8 cellular contexts compared by ENCODE assay signal in the genomic region with DNA sequence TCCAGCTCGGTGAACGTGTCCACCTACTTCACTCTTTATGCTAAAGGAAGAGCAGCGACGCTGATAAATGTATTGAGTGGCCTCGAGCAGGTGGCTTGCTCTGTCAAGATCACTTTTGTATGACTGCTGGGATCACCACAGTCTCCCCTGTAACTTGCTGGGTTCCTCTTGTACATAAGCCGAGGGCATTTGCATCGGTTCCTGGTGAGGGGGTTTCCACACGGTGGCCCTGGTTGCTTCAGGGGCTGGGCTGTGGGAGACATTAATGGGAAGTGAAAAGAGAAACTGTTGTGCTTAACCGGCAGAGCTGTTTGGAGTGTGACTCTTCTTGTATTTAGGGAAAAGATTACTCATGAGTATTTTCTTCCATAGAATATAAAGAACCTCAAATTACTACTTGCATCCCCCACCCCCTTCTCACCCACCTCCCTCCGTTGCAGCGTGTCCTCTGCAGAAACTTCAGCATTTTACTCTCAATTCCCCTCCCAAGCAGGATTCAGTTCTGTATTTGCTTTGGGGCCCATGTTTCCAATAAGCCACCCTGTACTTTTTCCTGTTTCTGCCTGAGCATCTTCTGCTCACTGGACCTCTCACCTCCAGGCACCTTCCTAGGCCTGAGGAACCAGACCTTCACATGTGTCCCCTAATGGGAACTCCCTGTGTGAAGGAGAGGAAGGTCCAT.
DNase-seq lines count a peak whose midpoint lies in the region; ATAC-seq and TF ChIP-seq lines count a peak whose summit lies in the region.

No MANE protein-coding gene starts in this region.

- H3K4me2 ChIP-seq in DND-41 (ENCODE audit: insufficient read depth, low read length) = no peak overlapping the region

- TF ChIP-seq EP300 in transverse colon (IDR thresholded peaks at IDR 0.05; ENCODE audit: low read depth) = no peak

- peak overlapping the region; percentile 54 for H3K4me3 Mint-ChIP-seq in activated CD4-positive, alpha-beta memory T cell treated with anti-CD3 and anti-CD28 coated beads for 36 hours

- no peaks in the 10 kb centered on the region for H3K4me1 ChIP-seq in DND-41 (ENCODE audit: insufficient read depth, low read length)
- peaks cover 19 to 37% of the 10 kb centered on the region in 2 donors for H3K4me1 ChIP-seq in lung (ENCODE audit: control insufficient read depth in 2 of 2, insufficient read depth in 2 of 2, low read length in 2 of 2)
- peaks cover 29 to 94% (median 63%) of the 10 kb centered on the region in 4 donors for H3K4me1 ChIP-seq in transverse colon

- H3K4me3 ChIP-seq in DND-41 (ENCODE audit: low read depth in 1 of 2, low read length in 2 of 2) (no peak overlapping the region), lung (no peak overlapping the region), transverse colon (no peak overlapping the region)

- WGBS in lung, 2 donors = 18 to 49% methylated on average over 11 of the region's 11 CpGs
- WGBS in transverse colon (ENCODE audit: low coverage in 1 of 2), 2 donors = 63 to 64% methylated on average over 4 to 11 of the region's 11 CpGs

- no peak overlapping the region; the same call in 1 of the 2 replicates for H3K9ac ChIP-seq in DND-41 (ENCODE audit: low read depth, low read length)

- CTCF ChIA-PET in activated CD4-positive, alpha-beta memory T cell treated with anti-CD3 and anti-CD28 coated beads for 36 hours (lab: Charles Lee) = interaction anchor here (1.1 to 1.9 kb wide), 2 partner anchors 171 to 197 kb away, joined by 3 to 5 read pairs; no protein-coding TSS in a partner anchor

- H3K79me2 ChIP-seq in DND-41 (ENCODE audit: insufficient read depth, low read length) = peaks cover 61% of the 10 kb centered on the region

- H3K27me3 Mint-ChIP-seq in activated CD4-positive, alpha-beta memory T cell treated with anti-CD3 and anti-CD28 coated beads for 36 hours = no peaks in the 10 kb centered on the region

- no peaks in the 10 kb centered on the region for H3K9me3 Mint-ChIP-seq in activated CD4-positive, alpha-beta memory T cell treated with anti-CD3 and anti-CD28 coated beads for 36 hours

- peaks cover 43% of the 10 kb centered on the region for H3K36me3 Mint-ChIP-seq in activated CD4-positive, alpha-beta memory T cell treated with anti-CD3 and anti-CD28 coated beads for 36 hours

- intact Hi-C loops in activated CD4-positive, alpha-beta memory T cell treated with anti-CD3 and anti-CD28 coated beads for 36 hours (cut with micrococcal nuclease) = loop anchor here (1.0 kb wide), 13 partner anchors 14 to 197 kb away; no protein-coding TSS in a partner anchor
- intact Hi-C loops in transverse colon (cut with DNase I; ENCODE audit: low total_unique reads) = no loop called here

- H4K20me1 ChIP-seq in DND-41 (ENCODE audit: insufficient read depth, low read length) = no peaks in the 10 kb centered on the region

- in situ Hi-C loops in transverse colon (cut with MboI; ENCODE audit: low pct_ligation_motif_present in 1 of 4, low pct_unique_long_range_greater_than_20kb in 1 of 4, low sequenced_read_pairs in 3 of 4) = no loop called here

- H3K27ac ChIP-seq in DND-41 (ENCODE audit: low read length) (peak overlapping the region; percentile 54; the same call in 1 of the 2 replicates), lung (ENCODE audit: low read depth in 1 of 2, low read length in 1 of 2) (peak overlapping the region in 1 of 2 donors; percentile 80), transverse colon (peak overlapping the region; percentile 44 to 86 (median 72))

- H3K4me1 Mint-ChIP-seq in activated CD4-positive, alpha-beta memory T cell treated with anti-CD3 and anti-CD28 coated beads for 36 hours (ENCODE audit: low read depth) = peaks cover 85% of the 10 kb centered on the region

- H3K27me3 ChIP-seq in DND-41 (ENCODE audit: insufficient read depth, low read length, poor library complexity) = no peaks in the 10 kb centered on the region
- H3K27me3 ChIP-seq in lung (ENCODE audit: control insufficient read depth, insufficient read depth) = no peaks in the 10 kb centered on the region
- H3K27me3 ChIP-seq in transverse colon = no peaks in the 10 kb centered on the region

- no peaks in the 10 kb centered on the region for H3K9me3 ChIP-seq in DND-41 (ENCODE audit: insufficient read depth, low read length, severe bottlenecking)
- H3K9me3 ChIP-seq in lung (ENCODE audit: control insufficient read depth in 2 of 2, insufficient read depth in 1 of 2, low read length in 1 of 2) = no peaks in the 10 kb centered on the region
- no peaks in the 10 kb centered on the region for H3K9me3 ChIP-seq in transverse colon

- no peak for TF ChIP-seq POLR2A in transverse colon (IDR thresholded peaks at IDR 0.05)

- POLR2A ChIA-PET in activated CD4-positive, alpha-beta memory T cell treated with anti-CD3 and anti-CD28 coated beads for 36 hours (lab: Charles Lee) = interaction anchor here (1.1 to 3.6 kb wide), 10 partner anchors 20 to 197 kb away, joined by 3 to 16 read pairs (median 4); no protein-coding TSS in a partner anchor

- DNase-seq in DND-41 (no peak), lung (ENCODE audit: low spot score) (peak; percentile 41), transverse colon (peak; percentile 71), NCI-H146 (lab: John Stamatoyannopoulos, UW) (no peak), iPS-NIHi11 (ENCODE audit: low spot score) (no peak)
- DNase-seq in activated CD4-positive, alpha-beta memory T cell treated with anti-CD3 and anti-CD28 coated beads for 36 hours = peak; percentile 88

- TF ChIP-seq CTCF in DND-41 (IDR thresholded peaks at IDR 0.05; ENCODE audit: borderline replicate concordance, extremely low read depth, low read length, poor library complexity, severe bottlenecking) = no peak
- TF ChIP-seq CTCF in lung (IDR thresholded peaks at IDR 0.05; ENCODE audit: control extremely low read depth, extremely low read depth) = no peak
- no peak for TF ChIP-seq CTCF in transverse colon (IDR thresholded peaks at IDR 0.05)

- peak overlapping the region; percentile 98 for H3K27ac Mint-ChIP-seq in activated CD4-positive, alpha-beta memory T cell treated with anti-CD3 and anti-CD28 coated beads for 36 hours

- ATAC-seq in DND-41 (ENCODE audit: insufficient read depth, low read depth) (0 out of 3 replicates have a peak, but pooled peaks have one; percentile 5), GM19452 (IDR thresholded peaks at IDR 0.05; ENCODE audit: unreplicated experiment) (peak; percentile 91), HG03442 (IDR thresholded peaks at IDR 0.05; ENCODE audit: unreplicated experiment) (peak; percentile 87), lung (ENCODE audit: insufficient read depth, low FRiP score) (peak; percentile 30)

- H3K36me3 ChIP-seq in DND-41 (ENCODE audit: insufficient read depth, low read length) (peaks cover 63% of the 10 kb centered on the region), lung (ENCODE audit: control insufficient read depth in 2 of 2, insufficient read depth in 2 of 2, low read length in 2 of 2) (peaks cover 0 to 4% of the 10 kb centered on the region in 2 donors), transverse colon (no peaks in the 10 kb centered on the region)

- H2AFZ ChIP-seq in DND-41 (ENCODE audit: low read depth, low read length) = no peak overlapping the region

Comparison
In these comparisons a context has a peak if more than half of its experiments do, and no peak if none do; other contexts are left out.
1. ATAC-seq: peak in every context shown above with its lines; median percentile 91 in GM19452; 87 in HG03442; 30 in lung; 5 in DND-41.
2. DNase-seq: peak in activated CD4-positive, alpha-beta memory T cell treated with anti-CD3 and anti-CD28 coated beads for 36 hours (single experiment), lung (single experiment) and transverse colon (single experiment); none in DND-41 (single experiment), NCI-H146 (single experiment) and iPS-NIHi11 (single experiment).